In genomic region chr3:114384558-114384903, GRCh38 we compare ENCODE assay signal across 8 cellular contexts.
DNase-seq lines count a peak whose midpoint lies in the region; ATAC-seq, FAIRE-seq and TF ChIP-seq lines count a peak whose summit lies in the region.

No MANE protein-coding gene starts in this region.

- POLR2A ChIA-PET in CD4-positive, alpha-beta T cell (lab: Charles Lee) = interaction anchor here (1.2 to 1.8 kb wide), 2 partner anchors 34 to 171 kb away, joined by 5 to 6 read pairs; no protein-coding TSS in a partner anchor
- POLR2A ChIA-PET in endothelial cell of umbilical vein (lab: Charles Lee) = interaction anchor here (0.7 kb wide), 1 partner anchor 762 kb away, joined by 4 read pairs; no protein-coding TSS in a partner anchor

- H3K79me2 ChIP-seq in endothelial cell of umbilical vein (ENCODE audit: control insufficient read depth, insufficient read depth, low read length) = no peaks in the 10 kb centered on the region
- H3K79me2 ChIP-seq in parathyroid adenoma = no peaks in the 10 kb centered on the region

- H4K20me1 ChIP-seq in endothelial cell of umbilical vein (replicated peaks; ENCODE audit: control insufficient read depth, extremely low read depth, insufficient read depth, low read length) = no peaks in the 10 kb centered on the region

- intact Hi-C loops in CD4-positive, alpha-beta T cell (cut with DNase I, micrococcal nuclease) = loop anchor here (1.0 to 10.0 kb wide), 5 partner anchors 34 to 1433 kb away; no protein-coding TSS in a partner anchor
- intact Hi-C loops in endothelial cell of umbilical vein (cut with micrococcal nuclease) = loop anchor here (1.0 to 10.0 kb wide), 7 partner anchors 34 to 1308 kb away; partner anchors contain the start of gene ZBTB20

- H3K4me2 ChIP-seq in endothelial cell of umbilical vein (ENCODE audit: insufficient read depth, low read length) (peak overlapping the region; percentile 79), parathyroid adenoma (ENCODE audit: low read length) (peak overlapping the region; percentile 56)

- no peaks in the 10 kb centered on the region for H3K27me3 Mint-ChIP-seq in CD4-positive, alpha-beta T cell

- H2AFZ ChIP-seq in endothelial cell of umbilical vein (ENCODE audit: low read depth, low read length) = peak overlapping the region; percentile 85
- H2AFZ ChIP-seq in parathyroid adenoma = peak overlapping the region; percentile 40

- FAIRE-seq in endothelial cell of umbilical vein (lab: Jason Lieb, UNC) = no peak

- H3K4me3 ChIP-seq in endothelial cell of umbilical vein (replicated peaks in 1 of 3; ENCODE audit: insufficient read depth in 1 of 3, low read depth in 1 of 3, low read length in 3 of 3) = peak overlapping the region in 2 of 3 experiments; percentile 35 to 61
- H3K4me3 ChIP-seq in parathyroid adenoma (ENCODE audit: low read depth, low read length) = peak overlapping the region; percentile 48

- no peaks in the 10 kb centered on the region for H3K27me3 ChIP-seq in CD4-positive, alpha-beta T cell (ENCODE audit: control insufficient read depth, insufficient read depth, low read length)
- no peaks in the 10 kb centered on the region for H3K27me3 ChIP-seq in endothelial cell of umbilical vein (ENCODE audit: control insufficient read depth in 2 of 2, insufficient read depth in 2 of 2, low read length in 2 of 2)
- no peaks in the 10 kb centered on the region for H3K27me3 ChIP-seq in parathyroid adenoma (ENCODE audit: control insufficient read depth, insufficient read depth, low read length)

- H3K4me3 Mint-ChIP-seq in CD4-positive, alpha-beta T cell = peak overlapping the region; percentile 58

- no peaks in the 10 kb centered on the region for H3K9me1 ChIP-seq in endothelial cell of umbilical vein (replicated peaks; ENCODE audit: control insufficient read depth, extremely low read depth, insufficient read depth, low read length)

- ATAC-seq in CD4-positive, alpha-beta T cell (ENCODE audit: poor library complexity) = no peak
- no peak for ATAC-seq in HG03175 (IDR thresholded peaks at IDR 0.05; ENCODE audit: unreplicated experiment)

- H3K4me1 ChIP-seq in endothelial cell of umbilical vein (ENCODE audit: control insufficient read depth, extremely low read depth, insufficient read depth, low read length) (peaks cover 9% of the 10 kb centered on the region), parathyroid adenoma (peaks cover 15% of the 10 kb centered on the region)

- no TSS peak for BruUV-seq in endothelial cell of umbilical vein (replicated peaks; lab: Mats Ljungman, UMichigan)

- DNase-seq in CD4-positive, alpha-beta T cell = no peak
- peak; percentile 20 for DNase-seq in MV-4-11 (lab: John Stamatoyannopoulos, UW)
- no peak for DNase-seq in endothelial cell of umbilical vein (ENCODE audit: low read depth, low spot score)
- DNase-seq in effector CD4-positive, alpha-beta T cell = no peak
- DNase-seq in DMS53 (lab: John Stamatoyannopoulos, UW) = no peak
- no peak for DNase-seq in NCI-H1436 treated with DMSO at 0.1 percent for 48 hours (lab: John Stamatoyannopoulos, UW)

- no peak overlapping the region for H3K27ac ChIP-seq in CD4-positive, alpha-beta T cell (ENCODE audit: low read depth, low read length)
- peak overlapping the region; percentile 55 for H3K27ac ChIP-seq in endothelial cell of umbilical vein (ENCODE audit: insufficient read depth, low read depth, low read length)
- no peak overlapping the region for H3K27ac ChIP-seq in parathyroid adenoma

- H3K9me3 ChIP-seq in CD4-positive, alpha-beta T cell (ENCODE audit: control insufficient read depth, low read length) = no peaks in the 10 kb centered on the region
- no peaks in the 10 kb centered on the region for H3K9me3 ChIP-seq in endothelial cell of umbilical vein (replicated peaks; ENCODE audit: control insufficient read depth, insufficient read depth, low read length)
- H3K9me3 ChIP-seq in parathyroid adenoma (ENCODE audit: control insufficient read depth, low read length) = no peaks in the 10 kb centered on the region

- CTCF ChIA-PET in CD4-positive, alpha-beta T cell (lab: Charles Lee) = interaction anchor here (0.6 to 2.3 kb wide), 13 partner anchors 11 to 1783 kb away, joined by 3 to 17 read pairs (median 3); no protein-coding TSS in a partner anchor
- CTCF ChIA-PET in endothelial cell of umbilical vein (lab: Charles Lee) = interaction anchor here (0.5 to 5.4 kb wide), 54 partner anchors 9 to 1431 kb away, joined by 3 to 136 read pairs (median 4); no protein-coding TSS in a partner anchor

- TF ChIP-seq CTCF in CD4-positive, alpha-beta T cell (IDR thresholded peaks at IDR 0.05) = no peak
- no peak for TF ChIP-seq CTCF in endothelial cell of umbilical vein (IDR thresholded peaks at IDR 0.05; ENCODE audit: extremely low read depth in 1 of 2, insufficient read depth in 1 of 2, low read depth in 1 of 2, low read length in 2 of 2)
- TF ChIP-seq CTCF in parathyroid adenoma (IDR thresholded peaks at IDR 0.05) = no peak

- H3K36me3 Mint-ChIP-seq in CD4-positive, alpha-beta T cell (ENCODE audit: low read depth) = peaks cover 28% of the 10 kb centered on the region

- peaks cover 24% of the 10 kb centered on the region for H3K4me1 Mint-ChIP-seq in CD4-positive, alpha-beta T cell (ENCODE audit: low read depth)

- H3K9me3 Mint-ChIP-seq in CD4-positive, alpha-beta T cell = no peaks in the 10 kb centered on the region

- no peak overlapping the region for H3K27ac Mint-ChIP-seq in CD4-positive, alpha-beta T cell

- dilution Hi-C loops in endothelial cell of umbilical vein (cut with MboI; ENCODE audit: extremely low pct_ligation_motif_present, low sequenced_read_pairs) = no loop called here

- TF ChIP-seq POLR2A in endothelial cell of umbilical vein (IDR thresholded peaks at IDR 0.05; ENCODE audit: low read depth, low read length) = no peak

- H3K36me3 ChIP-seq in endothelial cell of umbilical vein (ENCODE audit: control insufficient read depth in 2 of 2, extremely low read depth in 1 of 2, insufficient read depth in 2 of 2, low read length in 2 of 2) (peaks cover 0 to 5% of the 10 kb centered on the region in 2 experiments), parathyroid adenoma (ENCODE audit: control insufficient read depth, insufficient read depth, low read length) (no peaks in the 10 kb centered on the region)

- peak overlapping the region; percentile 65 for H3K9ac ChIP-seq in endothelial cell of umbilical vein (replicated peaks; ENCODE audit: extremely low read depth, insufficient read depth, low read length)
- no peak overlapping the region for H3K9ac ChIP-seq in parathyroid adenoma

TF ChIP-seq in endothelial cell of umbilical vein, 7 proteins besides CTCF, POLR2A, EP300 and RAD21:
- TF ChIP-seq EZH2 (IDR thresholded peaks at IDR 0.05; ENCODE audit: borderline replicate concordance, low read depth, low read length, severe bottlenecking) = no peak
- no peak for TF ChIP-seq JUN (IDR thresholded peaks at IDR 0.05; ENCODE audit: borderline replicate concordance, insufficient read depth, insufficient read length, low read depth)
- no peak for TF ChIP-seq MYC (IDR thresholded peaks at IDR 0.05; ENCODE audit: low read depth, low read length)
- TF ChIP-seq POLR2AphosphoS5 (IDR thresholded peaks at IDR 0.05; ENCODE audit: insufficient read depth, low read depth, low read length) = no peak
- no peak for TF ChIP-seq FOS (IDR thresholded peaks at IDR 0.05; ENCODE audit: borderline replicate concordance, insufficient read depth, low read length)
- no peak for TF ChIP-seq MAX (IDR thresholded peaks at IDR 0.05; ENCODE audit: insufficient read depth, insufficient read length)
- TF ChIP-seq GATA2 (IDR thresholded peaks at IDR 0.05; ENCODE audit: insufficient read depth, insufficient read length, low read depth, low read length) = no peak
